Comparison of ENCODE assay signal across 8 cellular contexts in the genomic region with DNA sequence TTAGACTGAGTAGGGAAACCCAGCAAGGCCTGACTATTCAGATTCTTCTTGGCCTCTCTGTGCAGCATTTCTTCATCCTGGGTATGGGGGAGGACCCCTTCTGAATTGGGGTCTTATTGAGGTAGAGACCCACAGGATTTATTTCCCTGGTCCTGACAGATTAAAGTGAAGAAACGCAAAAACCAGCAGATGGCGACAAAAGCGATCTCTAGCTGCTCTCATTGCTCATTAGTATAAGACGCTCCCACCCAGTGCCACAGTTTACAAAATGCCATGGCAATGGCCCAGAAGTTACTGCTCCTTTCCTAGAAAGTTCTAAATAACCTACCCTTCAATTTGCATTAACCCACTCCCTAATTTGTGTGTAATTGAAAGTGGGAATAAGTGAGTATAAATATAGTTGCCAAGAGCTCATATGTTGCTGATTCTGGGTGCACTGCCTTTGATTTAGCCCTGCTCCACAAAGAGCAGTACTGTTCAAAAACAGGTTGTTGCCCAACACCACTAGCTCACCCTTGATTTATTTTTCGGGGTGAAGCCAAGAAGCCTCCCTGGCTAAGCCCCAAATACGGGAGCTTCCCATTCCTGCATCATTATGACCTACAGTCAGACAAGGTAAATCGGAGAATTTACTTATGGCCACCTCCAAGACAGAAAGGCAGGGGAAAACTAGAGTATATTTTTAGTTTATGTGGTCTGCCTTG. TPM values are rescaled to one million over a fixed set of nuclear protein-coding genes. Genes with fewer than 3 reads are reported as not detected.
DNase-seq lines count a peak whose midpoint lies in the region; ATAC-seq, FAIRE-seq and TF ChIP-seq lines count a peak whose summit lies in the region.

No MANE protein-coding gene starts in this region.

- H3K4me1 ChIP-seq in endothelial cell of umbilical vein (ENCODE audit: control insufficient read depth, extremely low read depth, insufficient read depth, low read length), result peaks cover 5% of the 10 kb centered on the region

- POLR2A ChIA-PET in AG04450 (lab: Yijun Ruan, JAX) (no interaction called here), GM10248 (lab: Yijun Ruan, JAX) (no interaction called here), endothelial cell of umbilical vein (lab: Charles Lee) (no interaction called here)
- POLR2A ChIA-PET in activated CD4-positive, alpha-beta T cell treated with anti-CD3 and anti-CD28 coated beads, Interleukin-2, amount 10 ng/mL, durations not matched to agents 7 days and 5 days (lab: Charles Lee), result no interaction called here

- no peak for ATAC-seq in HG02981 (IDR thresholded peaks at IDR 0.05; ENCODE audit: unreplicated experiment)

- TF ChIP-seq CTCF in AG04450 (IDR thresholded peaks at IDR 0.05; ENCODE audit: low read depth, low read length) (peak; percentile 53), GM10248 (IDR thresholded peaks at IDR 0.05; ENCODE audit: control extremely low read depth, extremely low read depth, low read depth, missing control alignments) (peak; percentile 31), endothelial cell of umbilical vein (IDR thresholded peaks at IDR 0.05; ENCODE audit: extremely low read depth in 1 of 2, insufficient read depth in 1 of 2, low read depth in 1 of 2, low read length in 2 of 2) (peak; percentile 33 to 38), neural crest cell (conservative IDR thresholded peaks at IDR 0.05) (peak; percentile 66)

- dilution Hi-C loops in endothelial cell of umbilical vein (cut with MboI; ENCODE audit: extremely low pct_ligation_motif_present, low sequenced_read_pairs), result no loop called here

- no peak overlapping the region for H3K27ac Mint-ChIP-seq in activated CD4-positive, alpha-beta T cell treated with anti-CD3 and anti-CD28 coated beads, Interleukin-2, amount 10 ng/mL, durations not matched to agents 7 days and 5 days
- H3K27ac Mint-ChIP-seq in neural crest cell (ENCODE audit: unreplicated experiment), result no peak overlapping the region

- no peaks in the 10 kb centered on the region for H3K79me2 ChIP-seq in endothelial cell of umbilical vein (ENCODE audit: control insufficient read depth, insufficient read depth, low read length)

- no peaks in the 10 kb centered on the region for H3K9me1 ChIP-seq in endothelial cell of umbilical vein (replicated peaks; ENCODE audit: control insufficient read depth, extremely low read depth, insufficient read depth, low read length)

- no peak overlapping the region for H2AFZ ChIP-seq in endothelial cell of umbilical vein (ENCODE audit: low read depth, low read length)

- CTCF ChIA-PET in AG04450 (lab: Charles Lee) (interaction anchor here (0.7 to 2.2 kb wide), 13 partner anchors 10 to 278 kb away, joined by 3 to 26 read pairs (median 4); no protein-coding TSS in a partner anchor), GM10248 (lab: Yijun Ruan, JAX) (interaction anchor here (0.8 to 3.3 kb wide), 15 partner anchors 9 to 291 kb away, joined by 3 to 18 read pairs (median 4); a partner anchor contains a TSS), endothelial cell of umbilical vein (lab: Charles Lee) (interaction anchor here (0.6 to 3.5 kb wide), 22 partner anchors 9 to 279 kb away, joined by 3 to 71 read pairs (median 5); a partner anchor contains a TSS)
- CTCF ChIA-PET in activated CD4-positive, alpha-beta T cell treated with anti-CD3 and anti-CD28 coated beads, Interleukin-2, amount 10 ng/mL, durations not matched to agents 7 days and 5 days (lab: Charles Lee), result interaction anchor here (1.3 to 1.4 kb wide), 2 partner anchors 253 to 254 kb away, joined by 4 to 5 read pairs; no protein-coding TSS in a partner anchor

- no peak overlapping the region for H3K27ac ChIP-seq in AG04450 (ENCODE audit: low read depth, low read length)
- no peak overlapping the region for H3K27ac ChIP-seq in endothelial cell of umbilical vein (ENCODE audit: insufficient read depth, low read depth, low read length)

- FAIRE-seq in endothelial cell of umbilical vein (lab: Jason Lieb, UNC), result peak; percentile 35

- TF ChIP-seq POLR2A in endothelial cell of umbilical vein (IDR thresholded peaks at IDR 0.05; ENCODE audit: low read depth, low read length), result no peak

- peaks cover 10% of the 10 kb centered on the region for H3K4me1 Mint-ChIP-seq in activated CD4-positive, alpha-beta T cell treated with anti-CD3 and anti-CD28 coated beads, Interleukin-2, amount 10 ng/mL, durations not matched to agents 7 days and 5 days
- peaks cover 15% of the 10 kb centered on the region for H3K4me1 Mint-ChIP-seq in neural crest cell

- DNase-seq in AG04450 (ENCODE audit: low read depth, low spot score) (no peak), GM10248 (ENCODE audit: extremely low spot score) (peak; percentile 25), NCI-H1105 (lab: John Stamatoyannopoulos, UW) (peak; percentile 15), endothelial cell of umbilical vein (ENCODE audit: low read depth, low spot score) (peak; percentile 54), neural crest cell (ENCODE audit: low read depth, low spot score) (peak; percentile 38), GOT3 (lab: John Stamatoyannopoulos, UW) (no peak)
- DNase-seq in activated CD4-positive, alpha-beta T cell treated with anti-CD3 and anti-CD28 coated beads, Interleukin-2, amount 10 ng/mL, durations not matched to agents 7 days and 5 days, result peak; percentile 55

- H3K27me3 Mint-ChIP-seq in activated CD4-positive, alpha-beta T cell treated with anti-CD3 and anti-CD28 coated beads, Interleukin-2, amount 10 ng/mL, durations not matched to agents 7 days and 5 days, result peaks cover 7% of the 10 kb centered on the region
- no peaks in the 10 kb centered on the region for H3K27me3 Mint-ChIP-seq in neural crest cell (ENCODE audit: low read depth)

- H3K9me3 Mint-ChIP-seq in activated CD4-positive, alpha-beta T cell treated with anti-CD3 and anti-CD28 coated beads, Interleukin-2, amount 10 ng/mL, durations not matched to agents 7 days and 5 days, result no peaks in the 10 kb centered on the region
- peaks cover 6% of the 10 kb centered on the region for H3K9me3 Mint-ChIP-seq in neural crest cell

- no peaks in the 10 kb centered on the region for H3K36me3 ChIP-seq in endothelial cell of umbilical vein (ENCODE audit: control insufficient read depth in 2 of 2, extremely low read depth in 1 of 2, insufficient read depth in 2 of 2, low read length in 2 of 2)

- intact Hi-C loops in endothelial cell of umbilical vein (cut with micrococcal nuclease), result loop anchor here (1.0 to 5.0 kb wide), 4 partner anchors 37 to 278 kb away; no protein-coding TSS in a partner anchor

- no TSS peak for BruUV-seq in endothelial cell of umbilical vein (replicated peaks; lab: Mats Ljungman, UMichigan)

- H3K9me3 ChIP-seq in AG04450 (ENCODE audit: control insufficient read depth, insufficient read depth, low read length), result no peaks in the 10 kb centered on the region
- no peaks in the 10 kb centered on the region for H3K9me3 ChIP-seq in endothelial cell of umbilical vein (replicated peaks; ENCODE audit: control insufficient read depth, insufficient read depth, low read length)

- H3K4me2 ChIP-seq in endothelial cell of umbilical vein (ENCODE audit: insufficient read depth, low read length), result no peak overlapping the region

- no peak overlapping the region for H3K4me3 ChIP-seq in AG04450 (ENCODE audit: low read depth, low read length)
- no peak overlapping the region for H3K4me3 ChIP-seq in endothelial cell of umbilical vein (replicated peaks in 1 of 3; ENCODE audit: insufficient read depth in 1 of 3, low read depth in 1 of 3, low read length in 3 of 3)

- H4K20me1 ChIP-seq in endothelial cell of umbilical vein (replicated peaks; ENCODE audit: control insufficient read depth, extremely low read depth, insufficient read depth, low read length), result no peaks in the 10 kb centered on the region

- H3K36me3 Mint-ChIP-seq in activated CD4-positive, alpha-beta T cell treated with anti-CD3 and anti-CD28 coated beads, Interleukin-2, amount 10 ng/mL, durations not matched to agents 7 days and 5 days (ENCODE audit: low read depth), result peaks cover 4% of the 10 kb centered on the region
- peaks cover 5% of the 10 kb centered on the region for H3K36me3 Mint-ChIP-seq in neural crest cell (ENCODE audit: low read depth)

- H3K27me3 ChIP-seq in AG04450 (ENCODE audit: control insufficient read depth, insufficient read depth, low read length), result peaks cover 5% of the 10 kb centered on the region
- H3K27me3 ChIP-seq in endothelial cell of umbilical vein (ENCODE audit: control insufficient read depth in 2 of 2, insufficient read depth in 2 of 2, low read length in 2 of 2), result peaks cover 0 to 4% of the 10 kb centered on the region in 2 experiments

- no peak overlapping the region for H3K9ac ChIP-seq in endothelial cell of umbilical vein (replicated peaks; ENCODE audit: extremely low read depth, insufficient read depth, low read length)

- H3K4me3 Mint-ChIP-seq in activated CD4-positive, alpha-beta T cell treated with anti-CD3 and anti-CD28 coated beads, Interleukin-2, amount 10 ng/mL, durations not matched to agents 7 days and 5 days, result no peak overlapping the region
- H3K4me3 Mint-ChIP-seq in neural crest cell, result peak overlapping the region; percentile 20

RNA-seq across cellular contexts. Expression of a gene that starts 3.7 kb away (rescaled TPM):
- polyA plus RNA-seq in AG04450 (2011; rRNA removed), result 14.4 and 21.1 TPM in 2 replicates
- polyA minus RNA-seq in AG04450 (2011; rRNA and poly(A)+ RNA removed), result 3.3 TPM in 2 replicates
- total RNA-seq in activated CD4-positive, alpha-beta T cell treated with anti-CD3 and anti-CD28 coated beads, Interleukin-2, amount 10 ng/mL, durations not matched to agents 7 days and 5 days, result 10 to 100 TPM in 1 of 2 experiments, 1 to 10 TPM in 1; 9.9 to 11.2 TPM
- total RNA-seq in endothelial cell of umbilical vein, result 28.0 and 30.3 TPM in 2 replicates
- polyA plus RNA-seq in endothelial cell of umbilical vein, result 12.9 and 17.8 TPM in 2 replicates
- 24.0 and 26.0 TPM in 2 replicates for polyA plus RNA-seq in endothelial cell of umbilical vein (2011; cell fraction: cytosol; rRNA removed)
- 13.2 and 20.8 TPM in 2 replicates for polyA plus RNA-seq in endothelial cell of umbilical vein (2011; cell fraction: nucleus; rRNA removed)
- polyA plus RNA-seq in endothelial cell of umbilical vein (2012), result 33.6 and 41.1 TPM in 2 replicates
- 6.8 and 7.3 TPM in 2 replicates for polyA minus RNA-seq in endothelial cell of umbilical vein
- not detected for polyA minus RNA-seq in endothelial cell of umbilical vein (2011; cell fraction: cytosol; rRNA and poly(A)+ RNA removed)
- polyA minus RNA-seq in endothelial cell of umbilical vein (2011; cell fraction: nucleus; rRNA and poly(A)+ RNA removed), result 4.0 and 4.4 TPM in 2 replicates
- total RNA-seq in neural crest cell, result 52.3 and 63.0 TPM in 2 replicates

RNA-seq across cellular contexts. Expression of a gene that starts 43.8 kb away (rescaled TPM):
- polyA plus RNA-seq in AG04450 (2011; rRNA removed) (98.3 and 147 TPM in 2 replicates), endothelial cell of umbilical vein (22.9 and 31.0 TPM in 2 replicates)
- 14.9 and 25.8 TPM in 2 replicates for polyA minus RNA-seq in AG04450 (2011; rRNA and poly(A)+ RNA removed)
- 10 to 100 TPM; 35.2 to 48.1 TPM for total RNA-seq in activated CD4-positive, alpha-beta T cell treated with anti-CD3 and anti-CD28 coated beads, Interleukin-2, amount 10 ng/mL, durations not matched to agents 7 days and 5 days
- total RNA-seq in endothelial cell of umbilical vein (51.8 and 52.0 TPM in 2 replicates), neural crest cell (58.0 and 61.2 TPM in 2 replicates)
- polyA plus RNA-seq in endothelial cell of umbilical vein (2011; cell fraction: cytosol; rRNA removed), result 46.2 and 46.3 TPM in 2 replicates
- polyA plus RNA-seq in endothelial cell of umbilical vein (2011; cell fraction: nucleus; rRNA removed), result 12.8 and 17.5 TPM in 2 replicates
- 64.2 and 77.6 TPM in 2 replicates for polyA plus RNA-seq in endothelial cell of umbilical vein (2012)
- 8.9 and 14.1 TPM in 2 replicates for polyA minus RNA-seq in endothelial cell of umbilical vein
- 3.1 TPM for polyA minus RNA-seq in endothelial cell of umbilical vein (2011; cell fraction: cytosol; rRNA and poly(A)+ RNA removed)
- polyA minus RNA-seq in endothelial cell of umbilical vein (2011; cell fraction: nucleus; rRNA and poly(A)+ RNA removed), result 5.5 and 10.7 TPM in 2 replicates

Comparison
In these comparisons a context has a peak if more than half of its experiments do, and no peak if none do; other contexts are left out.
1. DNase-seq: peak in GM10248 (single experiment), NCI-H1105 (single experiment), activated CD4-positive, alpha-beta T cell treated with anti-CD3 and anti-CD28 coated beads, Interleukin-2, amount 10 ng/mL, durations not matched to agents 7 days and 5 days (single experiment), endothelial cell of umbilical vein (single experiment) and neural crest cell (single experiment); none in AG04450 (single experiment) and GOT3 (single experiment).
2. Peak in every context shown above with its lines, with median percentiles within 50 percentile points of each other: CTCF ChIP-seq.